21 cellular contexts compared by ENCODE assay signal in the genomic region with DNA sequence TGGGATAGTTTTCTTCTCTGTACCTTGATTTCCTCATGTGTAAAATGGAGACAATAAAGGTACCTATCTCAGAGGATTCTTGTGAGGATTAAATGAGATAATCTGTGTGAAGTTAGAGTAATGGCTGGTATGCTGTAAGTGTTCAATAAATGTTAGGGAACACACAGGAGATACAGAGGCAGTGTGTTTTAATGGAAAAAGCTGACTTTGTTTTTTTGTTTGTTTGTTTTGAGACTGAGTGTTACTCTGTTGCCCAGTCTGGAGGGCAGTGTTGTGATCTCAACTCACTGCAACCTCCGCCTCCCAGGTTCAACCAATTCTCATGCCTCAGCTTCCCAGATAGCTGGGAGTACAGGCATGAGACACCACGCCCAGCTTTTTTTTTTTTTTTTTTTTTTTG. TPM values are rescaled to one million over a fixed set of nuclear protein-coding genes. Genes with fewer than 3 reads are reported as not detected.
"Had no signal": no experiment of that assay in that cellular context is flagged by ENCODE, and none has a peak within 500 bp of the region (broad histone marks: within the 10 kb centered on the region; RNA-seq: fewer than 3 reads in every experiment).

No MANE protein-coding gene starts in this region.

- H3K27me3 ChIP-seq: SJSA1 had no signal

- DNase-seq: KBM-7, NCI-H1092, NCI-H1105 treated with DMSO at 0.1 percent for 48 hours, NCI-H1417 treated with DMSO at 0.1 percent for 48 hours, NCI-H146, NCI-H1694 treated with DMSO at 0.1 percent for 48 hours, NCI-H1930, NCI-H2081, NCI-H2107, NCI-H226, NCI-H446, NCI-H510A, NCI-H524 treated with DMSO at 0.1 percent for 48 hours, NCI-H69, NCI-H774, Right ventricle myocardium superior, RPMI8226, SIG-M5 had no signal

- H3K9me3 ChIP-seq: SJSA1 had no signal

- H3K27ac ChIP-seq: HL-60, SJSA1, SK-N-MC had no signal

- H3K4me3 ChIP-seq: SJSA1, SK-N-MC had no signal

RNA-seq across cellular contexts. Expression of a gene that starts 42.4 kb away (rescaled TPM):
- total RNA-seq: SJSA1 had no signal
